In the genomic region with DNA sequence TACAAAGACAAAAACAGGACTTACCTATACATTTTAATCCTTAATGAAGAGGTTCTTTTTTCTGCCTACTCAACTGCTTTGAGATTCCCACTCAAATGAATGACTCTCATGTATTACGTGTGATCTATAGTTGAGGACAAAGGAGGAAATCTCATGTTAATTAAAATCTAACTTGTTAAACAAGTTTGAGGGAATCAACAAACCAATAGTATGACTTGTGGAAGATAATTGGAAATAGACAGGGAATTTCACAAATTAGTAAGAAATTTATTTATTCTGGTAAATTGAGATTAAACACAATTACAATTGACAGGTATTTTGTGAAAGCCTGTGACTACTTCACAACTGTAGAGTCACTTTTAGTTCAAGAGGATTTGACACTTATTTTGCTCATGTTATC, we compare ENCODE assay signal across 25 cellular contexts. TPM values are rescaled to one million over a fixed set of nuclear protein-coding genes. Genes with fewer than 3 reads are reported as not detected.
"Had no signal": no experiment of that assay in that cellular context is flagged by ENCODE, and none has a peak within 500 bp of the region (broad histone marks: within the 10 kb centered on the region; RNA-seq: fewer than 3 reads in every experiment).

A gene with protein sequence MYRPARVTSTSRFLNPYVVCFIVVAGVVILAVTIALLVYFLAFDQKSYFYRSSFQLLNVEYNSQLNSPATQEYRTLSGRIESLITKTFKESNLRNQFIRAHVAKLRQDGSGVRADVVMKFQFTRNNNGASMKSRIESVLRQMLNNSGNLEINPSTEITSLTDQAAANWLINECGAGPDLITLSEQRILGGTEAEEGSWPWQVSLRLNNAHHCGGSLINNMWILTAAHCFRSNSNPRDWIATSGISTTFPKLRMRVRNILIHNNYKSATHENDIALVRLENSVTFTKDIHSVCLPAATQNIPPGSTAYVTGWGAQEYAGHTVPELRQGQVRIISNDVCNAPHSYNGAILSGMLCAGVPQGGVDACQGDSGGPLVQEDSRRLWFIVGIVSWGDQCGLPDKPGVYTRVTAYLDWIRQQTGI (minus strand): TSS at position 101 of the 400 bp plus-strand sequence. CDS start 69 bp downstream, at position 32.

- ATAC-seq: activated CD8-positive, alpha-beta T cell treated with anti-CD3 and anti-CD28 coated beads, Interleukin-2, amount 10 ng/mL, durations not matched to agents 7 days and 5 days; activated T-helper 17 cell treated with anti-CD3 and anti-CD28 coated beads, Interleukin-2, amount 50 U/mL, for 72 hours; heart right ventricle; left lobe of liver; lower lobe of right lung; naive thymus-derived CD4-positive, alpha-beta T cell; upper lobe of right lung had no signal

- H3K27ac ChIP-seq: adrenal gland, ascending aorta, colonic mucosa, esophagus muscularis mucosa, lower lobe of right lung, prostate gland, thoracic aorta, upper lobe of right lung, WERI-Rb-1 had no signal

- DNase-seq: activated CD4-positive, alpha-beta T cell treated with anti-CD3 and anti-CD28 coated beads, Interleukin-2, amount 50 U/mL, for 1 hour; activated CD4-positive, CD25-positive, alpha-beta regulatory T cell treated with anti-CD3 and anti-CD28 coated beads, Interleukin-2, amount 50 U/mL, for 72 hours; activated CD8-positive, alpha-beta T cell treated with anti-CD3 and anti-CD28 coated beads, Interleukin-2, amount 10 ng/mL, durations not matched to agents 7 days and 5 days; activated T-cell treated with anti-CD3 and anti-CD28 coated beads, Interleukin-2, amount 50 U/mL, for 24 hours; adrenal gland; colonic mucosa; endodermal cell; heart right ventricle; lower lobe of right lung; naive thymus-derived CD4-positive, alpha-beta T cell; spleen; stimulated activated CD4-positive, alpha-beta T cell treated with anti-CD3 and anti-CD28 coated beads, Interleukin-4, amount 100 ng/mL, for 1 hour; stimulated activated naive CD4-positive, alpha-beta T cell treated with Interleukin-2 at 50 U/mL for 16 hours; T-helper 1 cell; upper lobe of right lung; WERI-Rb-1 had no signal

- H3K4me1 ChIP-seq: adrenal gland, ascending aorta, colonic mucosa, esophagus muscularis mucosa, lower lobe of right lung, prostate gland, spleen, upper lobe of right lung had no signal

- H3K27me3 ChIP-seq: adrenal gland, ascending aorta, colonic mucosa, esophagus muscularis mucosa, heart right ventricle, spleen, upper lobe of right lung had no signal

- H3K4me3 ChIP-seq: adrenal gland, ascending aorta, colonic mucosa, esophagus muscularis mucosa, heart right ventricle, lower lobe of right lung, prostate gland, spleen, thoracic aorta, upper lobe of right lung had no signal

- H3K36me3 ChIP-seq: adrenal gland, ascending aorta, colonic mucosa, esophagus muscularis mucosa, heart right ventricle, lower lobe of right lung, prostate gland, spleen, thoracic aorta, upper lobe of right lung, WERI-Rb-1 had no signal

RNA-seq across cellular contexts. Expression of the gene that starts here (rescaled TPM):
- total RNA-seq: activated CD8-positive, alpha-beta T cell treated with anti-CD3 and anti-CD28 coated beads, Interleukin-2, amount 10 ng/mL, durations not matched to agents 7 days and 5 days; activated T-helper 17 cell treated with anti-CD3 and anti-CD28 coated beads, Interleukin-2, amount 50 U/mL, for 72 hours; adrenal gland; ascending aorta; colonic mucosa; endodermal cell; esophagus muscularis mucosa; fibroblast of villous mesenchyme; heart right ventricle; kidney epithelial cell; left lobe of liver; lower lobe of right lung; naive thymus-derived CD4-positive, alpha-beta T cell; osteocyte; prostate gland; spleen; thoracic aorta; upper lobe of right lung had no signal
- polyA plus RNA-seq: adrenal gland; naive thymus-derived CD4-positive, alpha-beta T cell had no signal
